In the genomic region with DNA sequence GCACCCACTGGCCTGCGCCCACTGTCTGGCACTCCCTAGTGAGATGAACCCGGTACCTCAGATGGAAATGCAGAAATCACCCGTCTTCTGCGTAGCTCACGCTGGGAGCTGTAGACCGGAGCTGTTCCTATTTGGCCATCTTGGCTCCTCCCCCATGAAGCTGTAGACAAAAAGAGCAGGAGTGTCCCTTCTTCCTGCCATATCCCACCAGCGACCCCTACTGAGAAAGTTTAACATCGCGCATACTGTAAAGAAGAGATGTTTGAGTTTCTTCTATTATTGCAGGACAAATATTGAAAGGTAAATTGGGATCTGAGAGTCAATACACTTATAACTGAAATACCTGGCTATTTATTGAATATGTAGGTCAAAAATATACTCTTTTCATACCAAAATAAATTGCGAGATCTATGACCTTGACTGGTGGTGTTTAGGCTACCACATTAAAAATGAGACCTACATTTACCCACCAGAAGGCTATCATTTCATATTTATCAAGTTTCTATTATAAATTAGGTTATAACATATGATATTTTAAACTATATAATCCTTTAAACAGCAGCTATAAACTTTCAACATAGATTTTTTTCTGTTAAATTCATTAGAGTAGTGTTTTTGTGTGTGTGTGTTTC, we compare ENCODE assay signal across 9 cellular contexts.
DNase-seq lines count a peak whose midpoint lies in the region; ATAC-seq, FAIRE-seq and TF ChIP-seq lines count a peak whose summit lies in the region.
"Had no signal": no experiment of that assay in that cellular context is flagged by ENCODE, and none has a peak within 500 bp of the region (broad histone marks: within the 10 kb centered on the region; RNA-seq: fewer than 3 reads in every experiment).

No MANE protein-coding gene starts in this region.

- no peaks in the 10 kb centered on the region for H3K9me1 ChIP-seq in endothelial cell of umbilical vein (replicated peaks; ENCODE audit: control insufficient read depth, extremely low read depth, insufficient read depth, low read length)

- H3K9me3 Mint-ChIP-seq in GM23338 (peaks cover 30% of the 10 kb centered on the region), neural crest cell (peaks cover 28% of the 10 kb centered on the region)
- H3K9me3 Mint-ChIP-seq: activated naive CD4-positive, alpha-beta T cell treated with anti-CD3 and anti-CD28 coated beads, Interleukin-2, amount 50 U/mL, for 24 hours had no signal

- H3K36me3 Mint-ChIP-seq in GM23338 (ENCODE audit: low read depth) (peaks cover 29% of the 10 kb centered on the region), neural crest cell (ENCODE audit: low read depth) (peaks cover 21% of the 10 kb centered on the region)
- H3K36me3 Mint-ChIP-seq: activated naive CD4-positive, alpha-beta T cell treated with anti-CD3 and anti-CD28 coated beads, Interleukin-2, amount 50 U/mL, for 24 hours had no signal

- H3K4me2 ChIP-seq in GM23338 (no peak overlapping the region), endothelial cell of umbilical vein (ENCODE audit: insufficient read depth, low read length) (no peak overlapping the region)

- no peaks in the 10 kb centered on the region for H3K9me3 ChIP-seq in endothelial cell of umbilical vein (replicated peaks; ENCODE audit: control insufficient read depth, insufficient read depth, low read length)
- H3K9me3 ChIP-seq in gastrocnemius medialis: no peaks in the 10 kb centered on the region

- H3K79me2 ChIP-seq in GM23338 (replicated peaks; ENCODE audit: insufficient read depth) (no peaks in the 10 kb centered on the region), endothelial cell of umbilical vein (ENCODE audit: control insufficient read depth, insufficient read depth, low read length) (no peaks in the 10 kb centered on the region)

- H3F3A ChIP-seq in GM23338 (replicated peaks; ENCODE audit: low read depth): no peaks in the 10 kb centered on the region

- FAIRE-seq in endothelial cell of umbilical vein (lab: Jason Lieb, UNC): no peak

- BruUV-seq in endothelial cell of umbilical vein (replicated peaks; lab: Mats Ljungman, UMichigan): no TSS peak

- ATAC-seq in GM23338 (peak; percentile 98), gastrocnemius medialis (no peak)

- H4K20me1 ChIP-seq in GM23338 (replicated peaks; ENCODE audit: insufficient read depth) (no peaks in the 10 kb centered on the region), endothelial cell of umbilical vein (replicated peaks; ENCODE audit: control insufficient read depth, extremely low read depth, insufficient read depth, low read length) (no peaks in the 10 kb centered on the region)

- H3K4me3 Mint-ChIP-seq in GM23338 (peak overlapping the region; percentile 78), neural crest cell (peak overlapping the region; percentile 97)
- H3K4me3 Mint-ChIP-seq: activated naive CD4-positive, alpha-beta T cell treated with anti-CD3 and anti-CD28 coated beads, Interleukin-2, amount 50 U/mL, for 24 hours had no signal

- peak; percentile 96 for DNase-seq in GM23338 (ENCODE audit: low spot score)
- DNase-seq in NCI-H526 (lab: John Stamatoyannopoulos, UW): peak; percentile 92 to 93
- peak; percentile 37 for DNase-seq in endothelial cell of umbilical vein (ENCODE audit: low read depth, low spot score)
- DNase-seq in neural crest cell (ENCODE audit: low read depth, low spot score): peak; percentile 70
- no peak for DNase-seq in amygdala (lab: John Stamatoyannopoulos, UW)
- DNase-seq in retina: no peak
- no peak for DNase-seq in gastrocnemius medialis
- DNase-seq in COR-L47 (lab: John Stamatoyannopoulos, UW): no peak

- no peaks in the 10 kb centered on the region for H3K9me2 ChIP-seq in GM23338 (ENCODE audit: insufficient read depth)

- intact Hi-C loops in endothelial cell of umbilical vein (cut with micrococcal nuclease): no loop called here
- intact Hi-C loops in gastrocnemius medialis (cut with DNase I; ENCODE audit: low total_unique reads): no loop called here

- TF ChIP-seq POLR2A in endothelial cell of umbilical vein (IDR thresholded peaks at IDR 0.05; ENCODE audit: low read depth, low read length) (no peak), gastrocnemius medialis (IDR thresholded peaks at IDR 0.05) (no peak)

- H3K36me3 ChIP-seq in GM23338 (ENCODE audit: insufficient read depth) (0 out of 2 replicates have a peak, but pooled peaks cover 7% of the 10 kb centered on the region), endothelial cell of umbilical vein (ENCODE audit: control insufficient read depth in 2 of 2, extremely low read depth in 1 of 2, insufficient read depth in 2 of 2, low read length in 2 of 2) (no peaks in the 10 kb centered on the region), gastrocnemius medialis (no peaks in the 10 kb centered on the region)

- H2AFZ ChIP-seq in GM23338: no peak overlapping the region
- no peak overlapping the region for H2AFZ ChIP-seq in endothelial cell of umbilical vein (ENCODE audit: low read depth, low read length)

- H3K4me1 Mint-ChIP-seq in GM23338 (0 out of 3 replicates have a peak, but pooled peaks cover 3% of the 10 kb centered on the region), neural crest cell (peaks cover 5% of the 10 kb centered on the region)
- H3K4me1 Mint-ChIP-seq: activated naive CD4-positive, alpha-beta T cell treated with anti-CD3 and anti-CD28 coated beads, Interleukin-2, amount 50 U/mL, for 24 hours had no signal

- H3K4me1 ChIP-seq in GM23338 (ENCODE audit: insufficient read depth) (no peaks in the 10 kb centered on the region), endothelial cell of umbilical vein (ENCODE audit: control insufficient read depth, extremely low read depth, insufficient read depth, low read length) (no peaks in the 10 kb centered on the region), gastrocnemius medialis (no peaks in the 10 kb centered on the region)

- H3K27ac ChIP-seq in GM23338 (ENCODE audit: low read depth): no peak overlapping the region
- H3K27ac ChIP-seq in endothelial cell of umbilical vein (ENCODE audit: insufficient read depth, low read depth, low read length): no peak overlapping the region
- no peak overlapping the region for H3K27ac ChIP-seq in gastrocnemius medialis

- POLR2A ChIA-PET in endothelial cell of umbilical vein (lab: Charles Lee): no interaction called here

- CTCF ChIA-PET in endothelial cell of umbilical vein (lab: Charles Lee): interaction anchor here (0.8 to 1.4 kb wide), 2 partner anchors 194 to 940 kb away, joined by 3 to 5 read pairs; no protein-coding TSS in a partner anchor

- peak overlapping the region; percentile 83; the same call in 1 of the 2 replicates for H3K27ac Mint-ChIP-seq in GM23338
- peak overlapping the region; percentile 91 for H3K27ac Mint-ChIP-seq in neural crest cell (ENCODE audit: unreplicated experiment)
- H3K27ac Mint-ChIP-seq: activated naive CD4-positive, alpha-beta T cell treated with anti-CD3 and anti-CD28 coated beads, Interleukin-2, amount 50 U/mL, for 24 hours had no signal

- H3K9ac ChIP-seq in endothelial cell of umbilical vein (replicated peaks; ENCODE audit: extremely low read depth, insufficient read depth, low read length): no peak overlapping the region

- in situ Hi-C loops in gastrocnemius medialis (cut with MboI; ENCODE audit: low sequenced_read_pairs in 4 of 4): no loop called here

- H3K4me3 ChIP-seq in GM23338 (no peak overlapping the region), endothelial cell of umbilical vein (replicated peaks in 1 of 3; ENCODE audit: insufficient read depth in 1 of 3, low read depth in 1 of 3, low read length in 3 of 3) (no peak overlapping the region), gastrocnemius medialis (no peak overlapping the region)

- H3K27me3 ChIP-seq in GM23338 (ENCODE audit: insufficient read depth) (no peaks in the 10 kb centered on the region), endothelial cell of umbilical vein (ENCODE audit: control insufficient read depth in 2 of 2, insufficient read depth in 2 of 2, low read length in 2 of 2) (no peaks in the 10 kb centered on the region), gastrocnemius medialis (no peaks in the 10 kb centered on the region)

- peak; percentile 86 for TF ChIP-seq CTCF in GM23338 (conservative IDR thresholded peaks at IDR 0.05; ENCODE audit: low read depth in 2 of 2)
- peak in 1 of 2 donors; percentile 13 for TF ChIP-seq CTCF in endothelial cell of umbilical vein (IDR thresholded peaks at IDR 0.05; ENCODE audit: extremely low read depth in 1 of 2, insufficient read depth in 1 of 2, low read depth in 1 of 2, low read length in 2 of 2)
- peak; percentile 79 for TF ChIP-seq CTCF in neural crest cell (conservative IDR thresholded peaks at IDR 0.05)
- no peak for TF ChIP-seq CTCF in gastrocnemius medialis (IDR thresholded peaks at IDR 0.05 in 4 of 5, conservative IDR thresholded peaks at IDR 0.05 in 1 of 5)

- dilution Hi-C loops in endothelial cell of umbilical vein (cut with MboI; ENCODE audit: extremely low pct_ligation_motif_present, low sequenced_read_pairs): no loop called here

- peaks cover 2% of the 10 kb centered on the region for H3K27me3 Mint-ChIP-seq in GM23338 (ENCODE audit: insufficient read depth, low read depth, poor library complexity)
- peaks cover 4% of the 10 kb centered on the region for H3K27me3 Mint-ChIP-seq in neural crest cell (ENCODE audit: low read depth)
- H3K27me3 Mint-ChIP-seq: activated naive CD4-positive, alpha-beta T cell treated with anti-CD3 and anti-CD28 coated beads, Interleukin-2, amount 50 U/mL, for 24 hours had no signal

TF ChIP-seq in GM23338, 12 proteins besides CTCF, POLR2A, EP300 and RAD21:
- TF ChIP-seq ZNF114 (CRISPR knock-in tag; IDR thresholded peaks at IDR 0.05) (no peak), POLR2AphosphoS5 (IDR thresholded peaks at IDR 0.05; ENCODE audit: low read depth) (peak; percentile 40; the same call in 1 of the 2 replicates)

TF ChIP-seq in endothelial cell of umbilical vein, 7 proteins besides CTCF, POLR2A, EP300 and RAD21:
- TF ChIP-seq EZH2 (IDR thresholded peaks at IDR 0.05; ENCODE audit: borderline replicate concordance, low read depth, low read length, severe bottlenecking) (no peak), POLR2AphosphoS5 (IDR thresholded peaks at IDR 0.05; ENCODE audit: insufficient read depth, low read depth, low read length) (no peak), MAX (IDR thresholded peaks at IDR 0.05; ENCODE audit: insufficient read depth, insufficient read length) (no peak), GATA2 (IDR thresholded peaks at IDR 0.05; ENCODE audit: insufficient read depth, insufficient read length, low read depth, low read length) (no peak), MYC (IDR thresholded peaks at IDR 0.05; ENCODE audit: low read depth, low read length) (no peak), FOS (IDR thresholded peaks at IDR 0.05; ENCODE audit: borderline replicate concordance, insufficient read depth, low read length) (no peak), JUN (IDR thresholded peaks at IDR 0.05; ENCODE audit: borderline replicate concordance, insufficient read depth, insufficient read length, low read depth) (no peak)

Comparison
In these comparisons a context has a peak if more than half of its experiments do, and no peak if none do; other contexts are left out.
1. DNase-seq: peak in GM23338 (single experiment), NCI-H526 (2 of 2), endothelial cell of umbilical vein (single experiment) and neural crest cell (single experiment); none in amygdala (0 of 56), retina (single experiment), gastrocnemius medialis (0 of 2) and COR-L47 (single experiment).
2. CTCF ChIP-seq: peak in GM23338 (2 of 2) and neural crest cell (single experiment); none in gastrocnemius medialis (0 of 5).